8 cellular contexts compared by ENCODE assay signal in genomic region chr19:41426952-41427646, GRCh38. TPM values are rescaled to one million over a fixed set of nuclear protein-coding genes. Genes with fewer than 3 reads are reported as not detected.
DNase-seq lines count a peak whose midpoint lies in the region; ATAC-seq and TF ChIP-seq lines count a peak whose summit lies in the region.

TSS of gene B3GNT8 (minus strand) at chr19:41427374. CDS start at chr19:41426778, 596 bp downstream.

- TF ChIP-seq EP300 in stomach (IDR thresholded peaks at IDR 0.05): no peak

- no peaks in the 10 kb centered on the region for H3K9me3 ChIP-seq in mucosa of rectum (ENCODE audit: control insufficient read depth in 2 of 2, low read length in 2 of 2)
- no peaks in the 10 kb centered on the region for H3K9me3 ChIP-seq in stomach

- WGBS in stomach, 5 donors: 7 to 15% (median 11%) methylated on average over 11 to 19 of the region's 19 CpGs

- H3K27me3 ChIP-seq in mucosa of rectum (ENCODE audit: control insufficient read depth in 2 of 2, insufficient read depth in 2 of 2, low read length in 2 of 2) (no peaks in the 10 kb centered on the region), stomach (no peaks in the 10 kb centered on the region)

- DNase-seq in GF-D8 (lab: John Stamatoyannopoulos, UW) (peak; percentile 76), NCI-H2107 treated with DMSO at 0.1 percent for 48 hours (lab: John Stamatoyannopoulos, UW; ENCODE audit: unreplicated experiment) (peak; percentile 62), activated T-cell treated with anti-CD3 and anti-CD28 coated beads for 1 hour (ENCODE audit: low read depth) (peak; percentile 23), epithelial cell of prostate (ENCODE audit: low read depth, low spot score) (peak; percentile 51), stomach (peak; percentile 86), cortex of kidney (lab: John Stamatoyannopoulos, UW) (no peak)

- TF ChIP-seq CTCF in stomach (IDR thresholded peaks at IDR 0.05): no peak

- TF ChIP-seq POLR2A in stomach (IDR thresholded peaks at IDR 0.05): no peak

- no peak for ATAC-seq in GM19395 (IDR thresholded peaks at IDR 0.05; ENCODE audit: unreplicated experiment)

- peak within 1 kb of the TSS; percentile 93 to 99 for H3K9ac ChIP-seq in mucosa of rectum (ENCODE audit: low read depth in 1 of 2, low read length in 2 of 2)

- H3K36me3 ChIP-seq in mucosa of rectum (ENCODE audit: control insufficient read depth in 2 of 2, insufficient read depth in 2 of 2, low read length in 2 of 2) (peaks cover 33 to 36% of the 10 kb centered on the region in 2 donors), stomach (peaks cover 31 to 64% (median 63%) of the 10 kb centered on the region in 4 donors)

- H3K4me3 ChIP-seq in mucosa of rectum (ENCODE audit: low read length in 2 of 2): peak within 1 kb of the TSS; percentile 90
- H3K4me3 ChIP-seq in stomach: peak within 1 kb of the TSS; percentile 46 to 56 (median 51)

- H3K4me1 ChIP-seq in mucosa of rectum (ENCODE audit: control insufficient read depth in 2 of 2, insufficient read depth in 2 of 2, low read length in 2 of 2) (peaks cover 40 to 48% of the 10 kb centered on the region in 2 donors), stomach (peaks cover 27 to 52% (median 47%) of the 10 kb centered on the region in 4 donors)

- peak within 1 kb of the TSS; percentile 79 for H3K27ac ChIP-seq in epithelial cell of prostate
- peak within 1 kb of the TSS; percentile 90 to 94 for H3K27ac ChIP-seq in mucosa of rectum (ENCODE audit: low read depth in 2 of 2, low read length in 2 of 2)
- peak within 1 kb of the TSS; percentile 71 to 87 (median 80) for H3K27ac ChIP-seq in stomach

- intact Hi-C loops in stomach (cut with DNase I; ENCODE audit: low total_unique reads): no loop called here

RNA-seq across cellular contexts. Expression of gene B3GNT8, which starts in this region (rescaled TPM):
- total RNA-seq in stomach: 100 to 1,000 TPM in 1 of 5 donors, 1 to 10 TPM in 1, under 1 TPM in 1, not detected in 2; 0.92 to 158 (median 1.7) TPM
- polyA plus RNA-seq in stomach: 1 to 10 TPM; 4.6 to 9.9 (median 6.1) TPM
